1 cellular context compared by ENCODE assay signal in genomic region chr6:149316740-149317655, GRCh38.
TF ChIP-seq lines count a peak whose summit lies in the region.

No MANE protein-coding gene starts in this region.

TF ChIP-seq in HEK293, 187 proteins besides CTCF, POLR2A, EP300 and RAD21 (continued from another document and continues in another):
- TF ChIP-seq, protein P1, sequence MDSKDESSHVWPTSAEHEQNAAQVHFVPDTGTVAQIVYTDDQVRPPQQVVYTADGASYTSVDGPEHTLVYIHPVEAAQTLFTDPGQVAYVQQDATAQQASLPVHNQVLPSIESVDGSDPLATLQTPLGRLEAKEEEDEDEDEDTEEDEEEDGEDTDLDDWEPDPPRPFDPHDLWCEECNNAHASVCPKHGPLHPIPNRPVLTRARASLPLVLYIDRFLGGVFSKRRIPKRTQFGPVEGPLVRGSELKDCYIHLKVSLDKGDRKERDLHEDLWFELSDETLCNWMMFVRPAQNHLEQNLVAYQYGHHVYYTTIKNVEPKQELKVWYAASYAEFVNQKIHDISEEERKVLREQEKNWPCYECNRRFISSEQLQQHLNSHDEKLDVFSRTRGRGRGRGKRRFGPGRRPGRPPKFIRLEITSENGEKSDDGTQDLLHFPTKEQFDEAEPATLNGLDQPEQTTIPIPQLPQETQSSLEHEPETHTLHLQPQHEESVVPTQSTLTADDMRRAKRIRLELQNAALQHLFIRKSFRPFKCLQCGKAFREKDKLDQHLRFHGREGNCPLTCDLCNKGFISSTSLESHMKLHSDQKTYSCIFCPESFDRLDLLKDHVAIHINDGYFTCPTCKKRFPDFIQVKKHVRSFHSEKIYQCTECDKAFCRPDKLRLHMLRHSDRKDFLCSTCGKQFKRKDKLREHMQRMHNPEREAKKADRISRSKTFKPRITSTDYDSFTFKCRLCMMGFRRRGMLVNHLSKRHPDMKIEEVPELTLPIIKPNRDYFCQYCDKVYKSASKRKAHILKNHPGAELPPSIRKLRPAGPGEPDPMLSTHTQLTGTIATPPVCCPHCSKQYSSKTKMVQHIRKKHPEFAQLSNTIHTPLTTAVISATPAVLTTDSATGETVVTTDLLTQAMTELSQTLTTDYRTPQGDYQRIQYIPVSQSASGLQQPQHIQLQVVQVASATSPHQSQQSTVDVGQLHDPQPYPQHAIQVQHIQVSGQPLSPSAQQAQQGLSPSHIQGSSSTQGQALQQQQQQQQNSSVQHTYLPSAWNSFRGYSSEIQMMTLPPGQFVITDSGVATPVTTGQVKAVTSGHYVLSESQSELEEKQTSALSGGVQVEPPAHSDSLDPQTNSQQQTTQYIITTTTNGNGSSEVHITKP (tag by site-specific recombination; IDR thresholded peaks at IDR 0.05) = peak; percentile 92
- TF ChIP-seq ZSCAN30 (tag by site-specific recombination; IDR thresholded peaks at IDR 0.05) (peak; percentile 88), ZNF707 (tag by site-specific recombination; IDR thresholded peaks at IDR 0.05) (no peak), ZNF274 (IDR thresholded peaks at IDR 0.05; ENCODE audit: low read length) (no peak), ZNF274 (tag by site-specific recombination; IDR thresholded peaks at IDR 0.05; ENCODE audit: borderline replicate concordance) (no peak), ZNF830 (tag by site-specific recombination; IDR thresholded peaks at IDR 0.05; ENCODE audit: low read depth) (no peak), IKZF3 (tag by site-specific recombination; IDR thresholded peaks at IDR 0.05) (no peak), ZNF473 (tag by site-specific recombination; IDR thresholded peaks at IDR 0.05) (no peak), SP7 (tag by site-specific recombination; IDR thresholded peaks at IDR 0.05) (peak; percentile 80), ZNF433 (tag by site-specific recombination; IDR thresholded peaks at IDR 0.05; ENCODE audit: low read depth) (no peak), ZBTB17 (tag by site-specific recombination; IDR thresholded peaks at IDR 0.05) (peak; percentile 20; the same call in 1 of the 2 replicates), ZBTB21 (tag by site-specific recombination; IDR thresholded peaks at IDR 0.05) (no peak; the same call in 1 of the 2 replicates), ZNF169 (tag by site-specific recombination; IDR thresholded peaks at IDR 0.05) (no peak), ZNF10 (tag by site-specific recombination; IDR thresholded peaks at IDR 0.05) (peak; percentile 59), ZBTB8A (tag by site-specific recombination; IDR thresholded peaks at IDR 0.05) (peak; percentile 52; the same call in 1 of the 2 replicates), ZNF19 (tag by site-specific recombination; IDR thresholded peaks at IDR 0.05; ENCODE audit: low read depth) (no peak), RBAK (tag by site-specific recombination; IDR thresholded peaks at IDR 0.05) (no peak), ZNF37A (tag by site-specific recombination; IDR thresholded peaks at IDR 0.05) (peak; percentile 63; the same call in 1 of the 2 replicates), ZNF426 (tag by site-specific recombination; IDR thresholded peaks at IDR 0.05) (no peak), ZFP3 (tag by site-specific recombination; IDR thresholded peaks at IDR 0.05; ENCODE audit: low read depth) (no peak), ZNF157 (tag by site-specific recombination; IDR thresholded peaks at IDR 0.05) (no peak), EGR2 (tag by site-specific recombination; IDR thresholded peaks at IDR 0.05; ENCODE audit: low read depth) (peak; percentile 32; the same call in 1 of the 2 replicates), ZNF585B (tag by site-specific recombination; IDR thresholded peaks at IDR 0.05) (no peak), KLF9 (tag by site-specific recombination; IDR thresholded peaks at IDR 0.05; ENCODE audit: low read depth) (peak; percentile 57), ELK4 (IDR thresholded peaks at IDR 0.05; ENCODE audit: borderline replicate concordance, low read depth, low read length) (no peak), ZNF629 (tag by site-specific recombination; IDR thresholded peaks at IDR 0.05) (peak; percentile 59; the same call in 1 of the 2 replicates), ZNF184 (tag by site-specific recombination; IDR thresholded peaks at IDR 0.05) (no peak), YY2 (tag by site-specific recombination; IDR thresholded peaks at IDR 0.05) (no peak), REST (tag by site-specific recombination; IDR thresholded peaks at IDR 0.05) (no peak), ZNF202 (tag by site-specific recombination; IDR thresholded peaks at IDR 0.05; ENCODE audit: borderline replicate concordance) (no peak), ZBTB26 (tag by site-specific recombination; optimal IDR thresholded peaks at IDR 0.05) (peak; percentile 71), REPIN1 (tag by site-specific recombination; IDR thresholded peaks at IDR 0.05; ENCODE audit: low read depth) (no peak), HOXA7 (CRISPR knock-in tag; IDR thresholded peaks at IDR 0.05; ENCODE audit: borderline replicate concordance) (no peak), SCRT1 (tag by site-specific recombination; IDR thresholded peaks at IDR 0.05; ENCODE audit: borderline replicate concordance) (no peak), ZNF791 (tag by site-specific recombination; IDR thresholded peaks at IDR 0.05) (no peak), ZNF248 (tag by site-specific recombination; IDR thresholded peaks at IDR 0.05) (no peak), ZBTB7A (tag by site-specific recombination; IDR thresholded peaks at IDR 0.05; ENCODE audit: low read depth) (peak; percentile 59; the same call in 1 of the 2 replicates), SETDB1 (IDR thresholded peaks at IDR 0.05; ENCODE audit: insufficient read length, low read length) (no peak), HOXC10 (CRISPR knock-in tag; IDR thresholded peaks at IDR 0.05) (no peak), ZFP37 (tag by site-specific recombination; IDR thresholded peaks at IDR 0.05) (peak; percentile 67; the same call in 1 of the 2 replicates), MZF1 (tag by site-specific recombination; IDR thresholded peaks at IDR 0.05; ENCODE audit: borderline replicate concordance) (no peak), ZNF548 (tag by site-specific recombination; IDR thresholded peaks at IDR 0.05) (no peak)
- TF ChIP-seq, protein P2, sequence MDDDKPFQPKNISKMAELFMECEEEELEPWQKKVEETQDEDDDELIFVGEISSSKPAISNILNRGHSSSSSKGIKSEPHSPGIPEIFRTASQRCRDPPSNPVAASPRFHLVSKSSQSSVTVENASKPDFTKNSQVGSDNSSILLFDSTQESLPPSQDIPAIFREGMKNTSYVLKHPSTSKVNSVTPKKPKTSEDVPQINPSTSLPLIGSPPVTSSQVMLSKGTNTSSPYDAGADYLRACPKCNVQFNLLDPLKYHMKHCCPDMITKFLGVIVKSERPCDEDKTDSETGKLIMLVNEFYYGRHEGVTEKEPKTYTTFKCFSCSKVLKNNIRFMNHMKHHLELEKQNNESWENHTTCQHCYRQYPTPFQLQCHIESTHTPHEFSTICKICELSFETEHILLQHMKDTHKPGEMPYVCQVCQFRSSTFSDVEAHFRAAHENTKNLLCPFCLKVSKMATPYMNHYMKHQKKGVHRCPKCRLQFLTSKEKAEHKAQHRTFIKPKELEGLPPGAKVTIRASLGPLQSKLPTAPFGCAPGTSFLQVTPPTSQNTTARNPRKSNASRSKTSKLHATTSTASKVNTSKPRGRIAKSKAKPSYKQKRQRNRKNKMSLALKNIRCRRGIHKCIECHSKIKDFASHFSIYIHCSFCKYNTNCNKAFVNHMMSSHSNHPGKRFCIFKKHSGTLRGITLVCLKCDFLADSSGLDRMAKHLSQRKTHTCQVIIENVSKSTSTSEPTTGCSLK (tag by site-specific recombination; IDR thresholded peaks at IDR 0.05) = no peak
- TF ChIP-seq, protein P3, sequence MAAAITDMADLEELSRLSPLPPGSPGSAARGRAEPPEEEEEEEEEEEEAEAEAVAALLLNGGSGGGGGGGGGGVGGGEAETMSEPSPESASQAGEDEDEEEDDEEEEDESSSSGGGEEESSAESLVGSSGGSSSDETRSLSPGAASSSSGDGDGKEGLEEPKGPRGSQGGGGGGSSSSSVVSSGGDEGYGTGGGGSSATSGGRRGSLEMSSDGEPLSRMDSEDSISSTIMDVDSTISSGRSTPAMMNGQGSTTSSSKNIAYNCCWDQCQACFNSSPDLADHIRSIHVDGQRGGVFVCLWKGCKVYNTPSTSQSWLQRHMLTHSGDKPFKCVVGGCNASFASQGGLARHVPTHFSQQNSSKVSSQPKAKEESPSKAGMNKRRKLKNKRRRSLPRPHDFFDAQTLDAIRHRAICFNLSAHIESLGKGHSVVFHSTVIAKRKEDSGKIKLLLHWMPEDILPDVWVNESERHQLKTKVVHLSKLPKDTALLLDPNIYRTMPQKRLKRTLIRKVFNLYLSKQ (tag by site-specific recombination; IDR thresholded peaks at IDR 0.05; ENCODE audit: borderline replicate concordance) = no peak
- TF ChIP-seq, protein P4, sequence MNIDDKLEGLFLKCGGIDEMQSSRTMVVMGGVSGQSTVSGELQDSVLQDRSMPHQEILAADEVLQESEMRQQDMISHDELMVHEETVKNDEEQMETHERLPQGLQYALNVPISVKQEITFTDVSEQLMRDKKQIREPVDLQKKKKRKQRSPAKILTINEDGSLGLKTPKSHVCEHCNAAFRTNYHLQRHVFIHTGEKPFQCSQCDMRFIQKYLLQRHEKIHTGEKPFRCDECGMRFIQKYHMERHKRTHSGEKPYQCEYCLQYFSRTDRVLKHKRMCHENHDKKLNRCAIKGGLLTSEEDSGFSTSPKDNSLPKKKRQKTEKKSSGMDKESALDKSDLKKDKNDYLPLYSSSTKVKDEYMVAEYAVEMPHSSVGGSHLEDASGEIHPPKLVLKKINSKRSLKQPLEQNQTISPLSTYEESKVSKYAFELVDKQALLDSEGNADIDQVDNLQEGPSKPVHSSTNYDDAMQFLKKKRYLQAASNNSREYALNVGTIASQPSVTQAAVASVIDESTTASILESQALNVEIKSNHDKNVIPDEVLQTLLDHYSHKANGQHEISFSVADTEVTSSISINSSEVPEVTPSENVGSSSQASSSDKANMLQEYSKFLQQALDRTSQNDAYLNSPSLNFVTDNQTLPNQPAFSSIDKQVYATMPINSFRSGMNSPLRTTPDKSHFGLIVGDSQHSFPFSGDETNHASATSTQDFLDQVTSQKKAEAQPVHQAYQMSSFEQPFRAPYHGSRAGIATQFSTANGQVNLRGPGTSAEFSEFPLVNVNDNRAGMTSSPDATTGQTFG (tag by site-specific recombination; IDR thresholded peaks at IDR 0.05; ENCODE audit: borderline replicate concordance) = no peak
- TF ChIP-seq, protein P5, sequence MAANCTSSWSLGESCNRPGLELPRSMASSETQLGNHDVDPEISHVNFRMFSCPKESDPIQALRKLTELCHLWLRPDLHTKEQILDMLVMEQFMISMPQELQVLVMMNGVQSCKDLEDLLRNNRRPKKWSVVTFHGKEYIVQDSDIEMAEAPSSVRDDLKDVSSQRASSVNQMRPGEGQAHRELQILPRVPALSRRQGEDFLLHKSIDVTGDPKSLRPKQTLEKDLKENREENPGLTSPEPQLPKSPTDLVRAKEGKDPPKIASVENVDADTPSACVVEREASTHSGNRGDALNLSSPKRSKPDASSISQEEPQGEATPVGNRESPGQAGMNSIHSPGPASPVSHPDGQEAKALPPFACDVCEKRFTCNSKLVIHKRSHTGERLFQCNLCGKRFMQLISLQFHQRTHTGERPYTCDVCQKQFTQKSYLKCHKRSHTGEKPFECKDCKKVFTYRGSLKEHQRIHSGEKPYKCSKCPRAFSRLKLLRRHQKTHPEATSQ (tag by site-specific recombination; IDR thresholded peaks at IDR 0.05) = peak; percentile 87; the same call in 1 of the 2 replicates
- TF ChIP-seq, protein P6, sequence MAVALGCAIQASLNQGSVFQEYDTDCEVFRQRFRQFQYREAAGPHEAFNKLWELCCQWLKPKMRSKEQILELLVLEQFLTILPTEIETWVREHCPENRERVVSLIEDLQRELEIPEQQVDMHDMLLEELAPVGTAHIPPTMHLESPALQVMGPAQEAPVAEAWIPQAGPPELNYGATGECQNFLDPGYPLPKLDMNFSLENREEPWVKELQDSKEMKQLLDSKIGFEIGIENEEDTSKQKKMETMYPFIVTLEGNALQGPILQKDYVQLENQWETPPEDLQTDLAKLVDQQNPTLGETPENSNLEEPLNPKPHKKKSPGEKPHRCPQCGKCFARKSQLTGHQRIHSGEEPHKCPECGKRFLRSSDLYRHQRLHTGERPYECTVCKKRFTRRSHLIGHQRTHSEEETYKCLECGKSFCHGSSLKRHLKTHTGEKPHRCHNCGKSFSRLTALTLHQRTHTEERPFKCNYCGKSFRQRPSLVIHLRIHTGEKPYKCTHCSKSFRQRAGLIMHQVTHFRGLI (tag by site-specific recombination; IDR thresholded peaks at IDR 0.05) = peak; percentile 32; the same call in 1 of the 2 replicates
